Comparison of ENCODE assay signal across 1 cellular context in genomic region chr9:127634698-127635097, GRCh38.
TF ChIP-seq lines count a peak whose summit lies in the region.

No MANE protein-coding gene starts in this region.

TF ChIP-seq in GM23338, 12 proteins besides CTCF, POLR2A, EP300 and RAD21 (continued from another document):
- TF ChIP-seq, protein P1, sequence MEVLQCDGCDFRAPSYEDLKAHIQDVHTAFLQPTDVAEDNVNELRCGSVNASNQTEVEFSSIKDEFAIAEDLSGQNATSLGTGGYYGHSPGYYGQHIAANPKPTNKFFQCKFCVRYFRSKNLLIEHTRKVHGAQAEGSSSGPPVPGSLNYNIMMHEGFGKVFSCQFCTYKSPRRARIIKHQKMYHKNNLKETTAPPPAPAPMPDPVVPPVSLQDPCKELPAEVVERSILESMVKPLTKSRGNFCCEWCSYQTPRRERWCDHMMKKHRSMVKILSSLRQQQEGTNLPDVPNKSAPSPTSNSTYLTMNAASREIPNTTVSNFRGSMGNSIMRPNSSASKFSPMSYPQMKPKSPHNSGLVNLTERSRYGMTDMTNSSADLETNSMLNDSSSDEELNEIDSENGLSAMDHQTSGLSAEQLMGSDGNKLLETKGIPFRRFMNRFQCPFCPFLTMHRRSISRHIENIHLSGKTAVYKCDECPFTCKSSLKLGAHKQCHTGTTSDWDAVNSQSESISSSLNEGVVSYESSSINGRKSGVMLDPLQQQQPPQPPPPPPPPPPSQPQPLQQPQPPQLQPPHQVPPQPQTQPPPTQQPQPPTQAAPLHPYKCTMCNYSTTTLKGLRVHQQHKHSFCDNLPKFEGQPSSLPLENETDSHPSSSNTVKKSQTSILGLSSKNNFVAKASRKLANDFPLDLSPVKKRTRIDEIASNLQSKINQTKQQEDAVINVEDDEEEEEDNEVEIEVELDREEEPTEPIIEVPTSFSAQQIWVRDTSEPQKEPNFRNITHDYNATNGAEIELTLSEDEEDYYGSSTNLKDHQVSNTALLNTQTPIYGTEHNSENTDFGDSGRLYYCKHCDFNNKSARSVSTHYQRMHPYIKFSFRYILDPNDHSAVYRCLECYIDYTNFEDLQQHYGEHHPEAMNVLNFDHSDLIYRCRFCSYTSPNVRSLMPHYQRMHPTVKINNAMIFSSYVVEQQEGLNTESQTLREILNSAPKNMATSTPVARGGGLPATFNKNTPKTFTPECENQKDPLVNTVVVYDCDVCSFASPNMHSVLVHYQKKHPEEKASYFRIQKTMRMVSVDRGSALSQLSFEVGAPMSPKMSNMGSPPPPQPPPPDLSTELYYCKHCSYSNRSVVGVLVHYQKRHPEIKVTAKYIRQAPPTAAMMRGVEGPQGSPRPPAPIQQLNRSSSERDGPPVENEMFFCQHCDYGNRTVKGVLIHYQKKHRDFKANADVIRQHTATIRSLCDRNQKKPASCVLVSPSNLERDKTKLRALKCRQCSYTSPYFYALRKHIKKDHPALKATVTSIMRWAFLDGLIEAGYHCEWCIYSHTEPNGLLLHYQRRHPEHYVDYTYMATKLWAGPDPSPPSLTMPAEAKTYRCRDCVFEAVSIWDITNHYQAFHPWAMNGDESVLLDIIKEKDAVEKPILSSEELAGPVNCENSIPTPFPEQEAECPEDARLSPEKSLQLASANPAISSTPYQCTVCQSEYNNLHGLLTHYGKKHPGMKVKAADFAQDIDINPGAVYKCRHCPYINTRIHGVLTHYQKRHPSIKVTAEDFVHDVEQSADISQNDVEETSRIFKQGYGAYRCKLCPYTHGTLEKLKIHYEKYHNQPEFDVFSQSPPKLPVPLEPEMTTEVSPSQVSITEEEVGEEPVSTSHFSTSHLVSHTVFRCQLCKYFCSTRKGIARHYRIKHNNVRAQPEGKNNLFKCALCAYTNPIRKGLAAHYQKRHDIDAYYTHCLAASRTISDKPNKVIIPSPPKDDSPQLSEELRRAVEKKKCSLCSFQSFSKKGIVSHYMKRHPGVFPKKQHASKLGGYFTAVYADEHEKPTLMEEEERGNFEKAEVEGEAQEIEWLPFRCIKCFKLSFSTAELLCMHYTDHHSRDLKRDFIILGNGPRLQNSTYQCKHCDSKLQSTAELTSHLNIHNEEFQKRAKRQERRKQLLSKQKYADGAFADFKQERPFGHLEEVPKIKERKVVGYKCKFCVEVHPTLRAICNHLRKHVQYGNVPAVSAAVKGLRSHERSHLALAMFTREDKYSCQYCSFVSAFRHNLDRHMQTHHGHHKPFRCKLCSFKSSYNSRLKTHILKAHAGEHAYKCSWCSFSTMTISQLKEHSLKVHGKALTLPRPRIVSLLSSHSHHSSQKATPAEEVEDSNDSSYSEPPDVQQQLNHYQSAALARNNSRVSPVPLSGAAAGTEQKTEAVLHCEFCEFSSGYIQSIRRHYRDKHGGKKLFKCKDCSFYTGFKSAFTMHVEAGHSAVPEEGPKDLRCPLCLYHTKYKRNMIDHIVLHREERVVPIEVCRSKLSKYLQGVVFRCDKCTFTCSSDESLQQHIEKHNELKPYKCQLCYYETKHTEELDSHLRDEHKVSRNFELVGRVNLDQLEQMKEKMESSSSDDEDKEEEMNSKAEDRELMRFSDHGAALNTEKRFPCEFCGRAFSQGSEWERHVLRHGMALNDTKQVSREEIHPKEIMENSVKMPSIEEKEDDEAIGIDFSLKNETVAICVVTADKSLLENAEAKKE (CRISPR knock-in tag; IDR thresholded peaks at IDR 0.05), result no peak
- TF ChIP-seq STAT1 (IDR thresholded peaks at IDR 0.05; ENCODE audit: unreplicated experiment), result no peak
- no peak for TF ChIP-seq ZNF114 (CRISPR knock-in tag; IDR thresholded peaks at IDR 0.05)
- no peak for TF ChIP-seq POLR2AphosphoS5 (IDR thresholded peaks at IDR 0.05; ENCODE audit: low read depth)
- TF ChIP-seq ZNF331 (CRISPR knock-in tag; IDR thresholded peaks at IDR 0.05; ENCODE audit: low read depth), result no peak
